ENCODE assay signal across 9 cellular contexts in the genomic region with DNA sequence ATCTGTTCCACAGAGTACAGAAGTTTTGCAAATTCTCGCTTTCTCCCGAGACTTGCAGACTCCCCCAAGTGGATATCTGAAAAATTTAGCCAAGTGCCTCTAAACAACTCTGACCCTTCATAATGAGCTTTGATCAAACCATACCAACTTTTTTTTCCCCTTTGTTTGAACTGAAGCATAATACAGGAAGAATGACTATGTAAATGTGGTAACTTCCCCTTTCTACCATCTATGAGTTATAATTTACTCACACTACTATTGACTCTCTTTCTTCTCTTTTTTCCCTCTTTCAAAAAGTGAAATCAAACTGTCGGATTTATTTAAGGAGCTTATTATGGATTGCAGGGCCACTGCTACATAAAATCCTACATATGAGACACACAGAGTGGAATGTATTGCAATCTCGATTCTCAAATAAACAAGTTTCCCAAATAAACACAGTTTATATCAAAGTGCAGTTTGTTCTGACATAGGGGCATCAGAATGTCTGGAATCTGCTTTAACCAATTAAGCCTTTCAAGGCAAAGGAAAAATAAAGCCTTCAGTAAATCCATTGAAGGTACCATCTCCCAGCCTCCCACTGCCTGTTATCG. TPM values are rescaled to one million over a fixed set of nuclear protein-coding genes. Genes with fewer than 3 reads are reported as not detected.
DNase-seq lines count a peak whose midpoint lies in the region; ATAC-seq and TF ChIP-seq lines count a peak whose summit lies in the region.
"Had no signal": no experiment of that assay in that cellular context is flagged by ENCODE, and none has a peak within 500 bp of the region (broad histone marks: within the 10 kb centered on the region; RNA-seq: fewer than 3 reads in every experiment).

No MANE protein-coding gene starts in this region.

- H3K27me3 ChIP-seq in GM23338 (ENCODE audit: insufficient read depth) (peaks cover 47% of the 10 kb centered on the region), Panc1 (ENCODE audit: control insufficient read depth, insufficient read depth, low read length) (no peaks in the 10 kb centered on the region), esophagus squamous epithelium (peaks cover 0 to 47% (median 3%) of the 10 kb centered on the region in 4 donors)

- H3K4me1 Mint-ChIP-seq in CD14-positive monocyte (peaks cover 43% of the 10 kb centered on the region), GM23338 (peaks cover 12% of the 10 kb centered on the region), osteocyte (ENCODE audit: unreplicated experiment) (peaks cover 15% of the 10 kb centered on the region)
- peaks cover 8% of the 10 kb centered on the region for H3K4me1 Mint-ChIP-seq in activated CD8-positive, alpha-beta memory T cell treated with anti-CD3 and anti-CD28 coated beads, Interleukin-2, amount 10 ng/mL, durations not matched to agents 7 days and 5 days

- H2AFZ ChIP-seq in GM23338 = no peak overlapping the region; the same call in 1 of the 2 replicates

- no peak for TF ChIP-seq POLR2A in esophagus squamous epithelium (IDR thresholded peaks at IDR 0.05)

- no peak for ATAC-seq in GM23338
- ATAC-seq in Panc1 = peak; percentile 52
- no peak for ATAC-seq in activated CD8-positive, alpha-beta memory T cell treated with anti-CD3 and anti-CD28 coated beads, Interleukin-2, amount 10 ng/mL, durations not matched to agents 7 days and 5 days

- H3K4me3 Mint-ChIP-seq in CD14-positive monocyte (peak overlapping the region; percentile 87 to 92), GM23338 (peak overlapping the region; percentile 77), osteocyte (ENCODE audit: unreplicated experiment) (peak overlapping the region; percentile 70)
- H3K4me3 Mint-ChIP-seq in activated CD8-positive, alpha-beta memory T cell treated with anti-CD3 and anti-CD28 coated beads, Interleukin-2, amount 10 ng/mL, durations not matched to agents 7 days and 5 days = no peak overlapping the region

- peaks cover 0 to 6% (median 2%) of the 10 kb centered on the region in 7 donors for H3K9me3 Mint-ChIP-seq in CD14-positive monocyte
- no peaks in the 10 kb centered on the region for H3K9me3 Mint-ChIP-seq in GM23338
- H3K9me3 Mint-ChIP-seq in osteocyte (ENCODE audit: unreplicated experiment) = no peaks in the 10 kb centered on the region
- no peaks in the 10 kb centered on the region for H3K9me3 Mint-ChIP-seq in activated CD8-positive, alpha-beta memory T cell treated with anti-CD3 and anti-CD28 coated beads, Interleukin-2, amount 10 ng/mL, durations not matched to agents 7 days and 5 days (ENCODE audit: low read depth)

- H3K4me3 ChIP-seq in GM23338 (peak overlapping the region; percentile 64), Panc1 (ENCODE audit: low read depth in 2 of 2, low read length in 2 of 2) (peak overlapping the region; percentile 62 to 64), esophagus squamous epithelium (peak overlapping the region in 3 of 4 donors; percentile 37 to 75 (median 56))

- WGBS in esophagus squamous epithelium, 2 donors = 22 to 23% methylated on average over 4 to 5 of the region's 5 CpGs

- H4K20me1 ChIP-seq in GM23338 (replicated peaks; ENCODE audit: insufficient read depth) = no peaks in the 10 kb centered on the region

- H3K27ac Mint-ChIP-seq in CD14-positive monocyte = peak overlapping the region; percentile 97 to 99 (median 99)
- no peak overlapping the region for H3K27ac Mint-ChIP-seq in GM23338
- peak overlapping the region; percentile 16 for H3K27ac Mint-ChIP-seq in osteocyte (ENCODE audit: unreplicated experiment)
- no peak overlapping the region for H3K27ac Mint-ChIP-seq in activated CD8-positive, alpha-beta memory T cell treated with anti-CD3 and anti-CD28 coated beads, Interleukin-2, amount 10 ng/mL, durations not matched to agents 7 days and 5 days

- in situ Hi-C loops in Panc1 (cut with HindIII; ENCODE audit: low pct_unique_long_range_greater_than_20kb, low sequenced_read_pairs) = no loop called here

- H3K4me1 ChIP-seq in GM23338 (ENCODE audit: insufficient read depth) (no peaks in the 10 kb centered on the region), Panc1 (ENCODE audit: control insufficient read depth, insufficient read depth, low read length) (peaks cover 9% of the 10 kb centered on the region), esophagus squamous epithelium (peaks cover 0 to 24% (median 8%) of the 10 kb centered on the region in 3 donors)

- CTCF ChIA-PET in Panc1 (lab: Charles Lee) = no interaction called here
- CTCF ChIA-PET in activated CD8-positive, alpha-beta memory T cell treated with anti-CD3 and anti-CD28 coated beads, Interleukin-2, amount 10 ng/mL, durations not matched to agents 7 days and 5 days (lab: Charles Lee) = no interaction called here

- POLR2A ChIA-PET in Panc1 (lab: Charles Lee) = no interaction called here

- TF ChIP-seq CTCF in CD14-positive monocyte (IDR thresholded peaks at IDR 0.05) (peak; percentile 35), GM23338 (conservative IDR thresholded peaks at IDR 0.05; ENCODE audit: low read depth in 2 of 2) (peak; percentile 28 to 33), Panc1 (IDR thresholded peaks at IDR 0.05) (peak; percentile 30; the same call in 1 of the 2 replicates), esophagus squamous epithelium (IDR thresholded peaks at IDR 0.05) (no peak), osteocyte (IDR thresholded peaks at IDR 0.05) (no peak)

- no TSS peak for BruUV-seq in Panc1 (replicated peaks; lab: Mats Ljungman, UMichigan)

- H3K79me2 ChIP-seq in GM23338 (replicated peaks; ENCODE audit: insufficient read depth) = no peaks in the 10 kb centered on the region

- H3K27ac ChIP-seq in GM23338 (ENCODE audit: low read depth) (no peak overlapping the region), Panc1 (ENCODE audit: low read length) (peak overlapping the region; percentile 68), esophagus squamous epithelium (peak overlapping the region in 2 of 4 donors; percentile 69 to 75)

- peaks cover 17 to 20% of the 10 kb centered on the region in 2 donors for H3K36me3 Mint-ChIP-seq in CD14-positive monocyte
- no peaks in the 10 kb centered on the region for H3K36me3 Mint-ChIP-seq in GM23338 (ENCODE audit: low read depth)
- H3K36me3 Mint-ChIP-seq in osteocyte (ENCODE audit: unreplicated experiment) = no peaks in the 10 kb centered on the region
- H3K36me3 Mint-ChIP-seq in activated CD8-positive, alpha-beta memory T cell treated with anti-CD3 and anti-CD28 coated beads, Interleukin-2, amount 10 ng/mL, durations not matched to agents 7 days and 5 days = peaks cover 3% of the 10 kb centered on the region

- H3K9me3 ChIP-seq in Panc1 (ENCODE audit: control insufficient read depth, insufficient read depth, low read depth, low read length) (no peaks in the 10 kb centered on the region), esophagus squamous epithelium (no peaks in the 10 kb centered on the region)

- H3K9me2 ChIP-seq in GM23338 (ENCODE audit: insufficient read depth) = no peaks in the 10 kb centered on the region

- H3K4me2 ChIP-seq in GM23338 = peak overlapping the region; percentile 80

- intact Hi-C loops in CD14-positive monocyte (cut with micrococcal nuclease) (loop anchor here (5.0 kb wide), 1 partner anchor 35 kb away; no protein-coding TSS in a partner anchor), Panc1 (cut with micrococcal nuclease; ENCODE audit: unreplicated experiment) (no loop called here), esophagus squamous epithelium (cut with DNase I) (no loop called here)

- H3K36me3 ChIP-seq in GM23338 (ENCODE audit: insufficient read depth) (no peaks in the 10 kb centered on the region), Panc1 (ENCODE audit: control insufficient read depth, insufficient read depth, low read length) (no peaks in the 10 kb centered on the region), esophagus squamous epithelium (no peaks in the 10 kb centered on the region)

- DNase-seq in CD14-positive monocyte (ENCODE audit: low spot score) = no peak
- peak; percentile 48 for DNase-seq in GM23338 (ENCODE audit: low spot score)
- no peak for DNase-seq in Panc1 (ENCODE audit: low read depth, low spot score)
- no peak for DNase-seq in esophagus squamous epithelium (lab: John Stamatoyannopoulos, UW)
- no peak for DNase-seq in osteocyte (ENCODE audit: extremely low spot score, unreplicated experiment)
- DNase-seq in stimulated activated CD4-positive, alpha-beta T cell treated with anti-CD3 and anti-CD28 coated beads, Interleukin-15, amount 100 ng/mL, for 24 hours = no peak
- DNase-seq in DMS79 (lab: John Stamatoyannopoulos, UW) = no peak
- DNase-seq in activated CD8-positive, alpha-beta memory T cell treated with anti-CD3 and anti-CD28 coated beads, Interleukin-2, amount 10 ng/mL, durations not matched to agents 7 days and 5 days = no peak
- DNase-seq: left cardiac atrium had no signal

- H3F3A ChIP-seq in GM23338 (replicated peaks; ENCODE audit: low read depth) = no peaks in the 10 kb centered on the region

- H3K27me3 Mint-ChIP-seq in CD14-positive monocyte (ENCODE audit: low read depth in 3 of 3) = peaks cover 0 to 4% (median 0%) of the 10 kb centered on the region in 3 donors
- H3K27me3 Mint-ChIP-seq in GM23338 (ENCODE audit: insufficient read depth, low read depth, poor library complexity) = peaks cover 25% of the 10 kb centered on the region
- peaks cover 60% of the 10 kb centered on the region for H3K27me3 Mint-ChIP-seq in osteocyte (ENCODE audit: unreplicated experiment)
- peaks cover 38% of the 10 kb centered on the region for H3K27me3 Mint-ChIP-seq in activated CD8-positive, alpha-beta memory T cell treated with anti-CD3 and anti-CD28 coated beads, Interleukin-2, amount 10 ng/mL, durations not matched to agents 7 days and 5 days

TF ChIP-seq in GM23338, 12 proteins besides CTCF, POLR2A, EP300 and RAD21 (continues in another document):
- TF ChIP-seq ZNF114 (CRISPR knock-in tag; IDR thresholded peaks at IDR 0.05) (no peak), CREB1 (CRISPR knock-in tag; IDR thresholded peaks at IDR 0.05; ENCODE audit: low read depth) (no peak)

RNA-seq across cellular contexts. Expression of a gene that starts 1.4 kb away (rescaled TPM):
- polyA plus RNA-seq in CD14-positive monocyte (1 to 10 TPM; 1.8 to 3.7 TPM), GM23338 (2016; fragmentation: Nextera tagmentation; extraction: Ambion mirVana) (0.05 TPM in 1 of 2 replicates, not detected in the other)
- not detected in 2 replicates for total RNA-seq in GM23338 (2014; rRNA removed; shearing (Covaris generic))
- total RNA-seq in Panc1 (2021; ENCODE audit: unreplicated experiment) (2.2 TPM), esophagus squamous epithelium (under 1 TPM in 1 of 4 donors, not detected in 3; 0.19 TPM), osteocyte (not detected in 2 replicates)
- polyA plus RNA-seq in Panc1 (2012; ENCODE audit: insufficient read length) = 0.64 TPM
- not detected for total RNA-seq in activated CD8-positive, alpha-beta memory T cell treated with anti-CD3 and anti-CD28 coated beads, Interleukin-2, amount 10 ng/mL, durations not matched to agents 7 days and 5 days

Comparison
In these comparisons a context has a peak if more than half of its experiments do, and no peak if none do; other contexts are left out.
1. H3K27ac Mint-ChIP-seq: peak in CD14-positive monocyte (7 of 7) and osteocyte (single experiment); none in GM23338 (single experiment) and activated CD8-positive, alpha-beta memory T cell treated with anti-CD3 and anti-CD28 coated beads, Interleukin-2, amount 10 ng/mL, durations not matched to agents 7 days and 5 days (single experiment).
2. CTCF ChIP-seq: peak in CD14-positive monocyte (single experiment), GM23338 (2 of 2) and Panc1 (single experiment); none in esophagus squamous epithelium (0 of 6) and osteocyte (single experiment).
3. intact Hi-C loops: an anchor here in CD14-positive monocyte (5.0 kb wide); none called in Panc1 and esophagus squamous epithelium.
4. Peak in every context shown above with its lines, with median percentiles within 50 percentile points of each other: H3K4me3 ChIP-seq.